ENCODE assay signal across 1 cellular context in genomic region chr21:45471229-45472052, GRCh38.
TF ChIP-seq lines count a peak whose summit lies in the region.

No MANE protein-coding gene starts in this region.

TF ChIP-seq in HepG2, 621 proteins besides CTCF, POLR2A, EP300 and RAD21 (continued from another document and continues in another):
- TF ChIP-seq, protein P1, sequence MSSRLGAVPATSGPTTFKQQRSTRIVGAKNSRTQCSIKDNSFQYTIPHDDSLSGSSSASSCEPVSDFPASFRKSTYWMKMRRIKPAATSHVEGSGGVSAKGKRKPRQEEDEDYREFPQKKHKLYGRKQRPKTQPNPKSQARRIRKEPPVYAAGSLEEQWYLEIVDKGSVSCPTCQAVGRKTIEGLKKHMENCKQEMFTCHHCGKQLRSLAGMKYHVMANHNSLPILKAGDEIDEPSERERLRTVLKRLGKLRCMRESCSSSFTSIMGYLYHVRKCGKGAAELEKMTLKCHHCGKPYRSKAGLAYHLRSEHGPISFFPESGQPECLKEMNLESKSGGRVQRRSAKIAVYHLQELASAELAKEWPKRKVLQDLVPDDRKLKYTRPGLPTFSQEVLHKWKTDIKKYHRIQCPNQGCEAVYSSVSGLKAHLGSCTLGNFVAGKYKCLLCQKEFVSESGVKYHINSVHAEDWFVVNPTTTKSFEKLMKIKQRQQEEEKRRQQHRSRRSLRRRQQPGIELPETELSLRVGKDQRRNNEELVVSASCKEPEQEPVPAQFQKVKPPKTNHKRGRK (CRISPR knock-in tag; IDR thresholded peaks at IDR 0.05), result no peak
- TF ChIP-seq KMT2A (CRISPR knock-in tag; IDR thresholded peaks at IDR 0.05), result 0 out of 2 replicates have a peak, but pooled peaks have one; percentile 29
- no peak for TF ChIP-seq PRDM15 (CRISPR knock-in tag; IDR thresholded peaks at IDR 0.05)
- TF ChIP-seq, protein P2, sequence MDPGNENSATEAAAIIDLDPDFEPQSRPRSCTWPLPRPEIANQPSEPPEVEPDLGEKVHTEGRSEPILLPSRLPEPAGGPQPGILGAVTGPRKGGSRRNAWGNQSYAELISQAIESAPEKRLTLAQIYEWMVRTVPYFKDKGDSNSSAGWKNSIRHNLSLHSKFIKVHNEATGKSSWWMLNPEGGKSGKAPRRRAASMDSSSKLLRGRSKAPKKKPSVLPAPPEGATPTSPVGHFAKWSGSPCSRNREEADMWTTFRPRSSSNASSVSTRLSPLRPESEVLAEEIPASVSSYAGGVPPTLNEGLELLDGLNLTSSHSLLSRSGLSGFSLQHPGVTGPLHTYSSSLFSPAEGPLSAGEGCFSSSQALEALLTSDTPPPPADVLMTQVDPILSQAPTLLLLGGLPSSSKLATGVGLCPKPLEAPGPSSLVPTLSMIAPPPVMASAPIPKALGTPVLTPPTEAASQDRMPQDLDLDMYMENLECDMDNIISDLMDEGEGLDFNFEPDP (CRISPR knock-in tag; conservative IDR thresholded peaks at IDR 0.05), result no peak
- peak; percentile 32; the same call in 1 of the 2 replicates for TF ChIP-seq ZSCAN31 (CRISPR knock-in tag; IDR thresholded peaks at IDR 0.05; ENCODE audit: low read depth)
- TF ChIP-seq ZNF235 (CRISPR knock-in tag; IDR thresholded peaks at IDR 0.05; ENCODE audit: borderline replicate concordance), result peak; percentile 11; the same call in 1 of the 2 replicates
- no peak for TF ChIP-seq ZNF513 (CRISPR knock-in tag; conservative IDR thresholded peaks at IDR 0.05)
- TF ChIP-seq, protein P3, sequence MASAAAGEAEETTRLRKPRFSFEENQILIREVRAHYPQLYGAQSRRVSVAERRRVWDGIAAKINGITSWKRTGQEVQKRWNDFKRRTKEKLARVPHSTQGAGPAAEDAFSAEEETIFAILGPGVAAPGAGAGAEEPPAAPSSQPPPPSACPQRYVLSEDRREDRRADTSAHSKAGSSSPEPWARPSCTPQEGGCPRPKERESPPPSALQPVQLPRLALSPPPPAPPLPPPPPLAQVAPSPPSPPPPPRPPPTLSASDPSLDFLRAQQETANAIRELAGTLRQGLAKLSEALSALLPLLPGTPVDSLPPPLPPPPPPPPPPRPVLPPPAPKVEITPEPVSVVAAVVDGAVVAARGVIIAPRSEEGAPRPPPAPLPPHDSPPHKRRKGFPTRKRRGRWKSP (CRISPR knock-in tag; IDR thresholded peaks at IDR 0.05), result no peak
- TF ChIP-seq ARID3A (IDR thresholded peaks at IDR 0.05; ENCODE audit: low read depth, low read length), result no peak
- no peak; the same call in 1 of the 2 replicates for TF ChIP-seq TARDBP (CRISPR knock-in tag; IDR thresholded peaks at IDR 0.05)
- TF ChIP-seq MTA3 (CRISPR knock-in tag; IDR thresholded peaks at IDR 0.05), result no peak
- TF ChIP-seq ZNF530 (CRISPR knock-in tag; IDR thresholded peaks at IDR 0.05; ENCODE audit: low read depth), result no peak
- TF ChIP-seq ZNF383 (CRISPR knock-in tag; IDR thresholded peaks at IDR 0.05; ENCODE audit: borderline replicate concordance), result no peak
- TF ChIP-seq, protein P4, sequence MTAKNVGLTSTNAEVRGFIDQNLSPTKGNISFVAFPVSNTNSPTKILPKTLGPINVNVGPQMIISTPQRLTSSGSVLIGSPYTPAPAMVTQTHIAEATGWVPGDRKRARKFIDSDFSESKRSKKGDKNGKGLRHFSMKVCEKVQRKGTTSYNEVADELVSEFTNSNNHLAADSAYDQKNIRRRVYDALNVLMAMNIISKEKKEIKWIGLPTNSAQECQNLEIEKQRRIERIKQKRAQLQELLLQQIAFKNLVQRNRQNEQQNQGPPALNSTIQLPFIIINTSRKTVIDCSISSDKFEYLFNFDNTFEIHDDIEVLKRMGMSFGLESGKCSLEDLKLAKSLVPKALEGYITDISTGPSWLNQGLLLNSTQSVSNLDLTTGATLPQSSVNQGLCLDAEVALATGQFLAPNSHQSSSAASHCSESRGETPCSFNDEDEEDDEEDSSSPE (CRISPR knock-in tag; IDR thresholded peaks at IDR 0.05), result peak; percentile 80
- peak; percentile 55; the same call in 1 of the 2 replicates for TF ChIP-seq ZNF629 (CRISPR knock-in tag; conservative IDR thresholded peaks at IDR 0.05)
- TF ChIP-seq POLR2AphosphoS5 (IDR thresholded peaks at IDR 0.05; ENCODE audit: low read depth, low read length), result peak; percentile 72
- no peak for TF ChIP-seq ZNF547 (CRISPR knock-in tag; IDR thresholded peaks at IDR 0.05)
- TF ChIP-seq GFI1 (CRISPR knock-in tag; IDR thresholded peaks at IDR 0.05; ENCODE audit: borderline replicate concordance), result peak; percentile 74
- TF ChIP-seq HMGXB4 (CRISPR knock-in tag; IDR thresholded peaks at IDR 0.05; ENCODE audit: borderline replicate concordance in 1 of 2, low read depth in 1 of 2), result peak in 1 of 2 experiments; percentile 22; a peak in 1 of 4 replicates
- no peak for TF ChIP-seq BRCA1 (CRISPR knock-in tag; IDR thresholded peaks at IDR 0.05)
- no peak; the same call in none of the 2 replicates for TF ChIP-seq ZBTB38 (CRISPR knock-in tag; IDR thresholded peaks at IDR 0.05)
- peak; percentile 78 for TF ChIP-seq CREM (IDR thresholded peaks at IDR 0.05)
- no peak for TF ChIP-seq CREM (CRISPR knock-in tag; IDR thresholded peaks at IDR 0.05)
- TF ChIP-seq RBM39 (IDR thresholded peaks at IDR 0.05; ENCODE audit: low read depth, low read length, poor library complexity, severe bottlenecking), result no peak
- TF ChIP-seq ZNF644 (CRISPR knock-in tag; IDR thresholded peaks at IDR 0.05; ENCODE audit: low read depth), result no peak
- TF ChIP-seq, protein P5, sequence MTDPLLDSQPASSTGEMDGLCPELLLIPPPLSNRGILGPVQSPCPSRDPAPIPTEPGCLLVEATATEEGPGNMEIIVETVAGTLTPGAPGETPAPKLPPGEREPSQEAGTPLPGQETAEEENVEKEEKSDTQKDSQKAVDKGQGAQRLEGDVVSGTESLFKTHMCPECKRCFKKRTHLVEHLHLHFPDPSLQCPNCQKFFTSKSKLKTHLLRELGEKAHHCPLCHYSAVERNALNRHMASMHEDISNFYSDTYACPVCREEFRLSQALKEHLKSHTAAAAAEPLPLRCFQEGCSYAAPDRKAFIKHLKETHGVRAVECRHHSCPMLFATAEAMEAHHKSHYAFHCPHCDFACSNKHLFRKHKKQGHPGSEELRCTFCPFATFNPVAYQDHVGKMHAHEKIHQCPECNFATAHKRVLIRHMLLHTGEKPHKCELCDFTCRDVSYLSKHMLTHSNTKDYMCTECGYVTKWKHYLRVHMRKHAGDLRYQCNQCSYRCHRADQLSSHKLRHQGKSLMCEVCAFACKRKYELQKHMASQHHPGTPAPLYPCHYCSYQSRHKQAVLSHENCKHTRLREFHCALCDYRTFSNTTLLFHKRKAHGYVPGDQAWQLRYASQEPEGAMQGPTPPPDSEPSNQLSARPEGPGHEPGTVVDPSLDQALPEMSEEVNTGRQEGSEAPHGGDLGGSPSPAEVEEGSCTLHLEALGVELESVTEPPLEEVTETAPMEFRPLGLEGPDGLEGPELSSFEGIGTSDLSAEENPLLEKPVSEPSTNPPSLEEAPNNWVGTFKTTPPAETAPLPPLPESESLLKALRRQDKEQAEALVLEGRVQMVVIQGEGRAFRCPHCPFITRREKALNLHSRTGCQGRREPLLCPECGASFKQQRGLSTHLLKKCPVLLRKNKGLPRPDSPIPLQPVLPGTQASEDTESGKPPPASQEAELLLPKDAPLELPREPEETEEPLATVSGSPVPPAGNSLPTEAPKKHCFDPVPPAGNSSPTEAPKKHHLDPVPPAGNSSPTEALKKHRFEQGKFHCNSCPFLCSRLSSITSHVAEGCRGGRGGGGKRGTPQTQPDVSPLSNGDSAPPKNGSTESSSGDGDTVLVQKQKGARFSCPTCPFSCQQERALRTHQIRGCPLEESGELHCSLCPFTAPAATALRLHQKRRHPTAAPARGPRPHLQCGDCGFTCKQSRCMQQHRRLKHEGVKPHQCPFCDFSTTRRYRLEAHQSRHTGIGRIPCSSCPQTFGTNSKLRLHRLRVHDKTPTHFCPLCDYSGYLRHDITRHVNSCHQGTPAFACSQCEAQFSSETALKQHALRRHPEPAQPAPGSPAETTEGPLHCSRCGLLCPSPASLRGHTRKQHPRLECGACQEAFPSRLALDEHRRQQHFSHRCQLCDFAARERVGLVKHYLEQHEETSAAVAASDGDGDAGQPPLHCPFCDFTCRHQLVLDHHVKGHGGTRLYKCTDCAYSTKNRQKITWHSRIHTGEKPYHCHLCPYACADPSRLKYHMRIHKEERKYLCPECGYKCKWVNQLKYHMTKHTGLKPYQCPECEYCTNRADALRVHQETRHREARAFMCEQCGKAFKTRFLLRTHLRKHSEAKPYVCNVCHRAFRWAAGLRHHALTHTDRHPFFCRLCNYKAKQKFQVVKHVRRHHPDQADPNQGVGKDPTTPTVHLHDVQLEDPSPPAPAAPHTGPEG (CRISPR knock-in tag; IDR thresholded peaks at IDR 0.05), result 0 out of 2 replicates have a peak, but pooled peaks have one; percentile 31
- TF ChIP-seq ESRRA (CRISPR knock-in tag; IDR thresholded peaks at IDR 0.05; ENCODE audit: low read depth), result peak; percentile 32; the same call in 1 of the 2 replicates
- TF ChIP-seq SALL2 (CRISPR knock-in tag; IDR thresholded peaks at IDR 0.05), result no peak
- TF ChIP-seq ZNF441 (CRISPR knock-in tag; IDR thresholded peaks at IDR 0.05; ENCODE audit: borderline replicate concordance), result no peak
- no peak for TF ChIP-seq ARID2 (CRISPR knock-in tag; IDR thresholded peaks at IDR 0.05; ENCODE audit: borderline replicate concordance)
- TF ChIP-seq, protein P6, sequence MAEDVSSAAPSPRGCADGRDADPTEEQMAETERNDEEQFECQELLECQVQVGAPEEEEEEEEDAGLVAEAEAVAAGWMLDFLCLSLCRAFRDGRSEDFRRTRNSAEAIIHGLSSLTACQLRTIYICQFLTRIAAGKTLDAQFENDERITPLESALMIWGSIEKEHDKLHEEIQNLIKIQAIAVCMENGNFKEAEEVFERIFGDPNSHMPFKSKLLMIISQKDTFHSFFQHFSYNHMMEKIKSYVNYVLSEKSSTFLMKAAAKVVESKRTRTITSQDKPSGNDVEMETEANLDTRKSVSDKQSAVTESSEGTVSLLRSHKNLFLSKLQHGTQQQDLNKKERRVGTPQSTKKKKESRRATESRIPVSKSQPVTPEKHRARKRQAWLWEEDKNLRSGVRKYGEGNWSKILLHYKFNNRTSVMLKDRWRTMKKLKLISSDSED (CRISPR knock-in tag; IDR thresholded peaks at IDR 0.05), result no peak
- TF ChIP-seq SIX1 (CRISPR knock-in tag; IDR thresholded peaks at IDR 0.05; ENCODE audit: borderline replicate concordance), result peak; percentile 85
- peak; percentile 81 for TF ChIP-seq CEBPB (IDR thresholded peaks at IDR 0.05; ENCODE audit: borderline replicate concordance, low read depth, low read length)
- no peak for TF ChIP-seq ZNF496 (CRISPR knock-in tag; IDR thresholded peaks at IDR 0.05; ENCODE audit: insufficient replicate concordance)
- TF ChIP-seq HOXA5 (CRISPR knock-in tag; IDR thresholded peaks at IDR 0.05), result peak; percentile 27; the same call in 1 of the 2 replicates
- TF ChIP-seq SAFB2 (CRISPR knock-in tag; IDR thresholded peaks at IDR 0.05; ENCODE audit: borderline replicate concordance, low read depth), result peak; percentile 28; the same call in 1 of the 2 replicates
